Comparison of ENCODE assay signal across 9 cellular contexts in the genomic region with DNA sequence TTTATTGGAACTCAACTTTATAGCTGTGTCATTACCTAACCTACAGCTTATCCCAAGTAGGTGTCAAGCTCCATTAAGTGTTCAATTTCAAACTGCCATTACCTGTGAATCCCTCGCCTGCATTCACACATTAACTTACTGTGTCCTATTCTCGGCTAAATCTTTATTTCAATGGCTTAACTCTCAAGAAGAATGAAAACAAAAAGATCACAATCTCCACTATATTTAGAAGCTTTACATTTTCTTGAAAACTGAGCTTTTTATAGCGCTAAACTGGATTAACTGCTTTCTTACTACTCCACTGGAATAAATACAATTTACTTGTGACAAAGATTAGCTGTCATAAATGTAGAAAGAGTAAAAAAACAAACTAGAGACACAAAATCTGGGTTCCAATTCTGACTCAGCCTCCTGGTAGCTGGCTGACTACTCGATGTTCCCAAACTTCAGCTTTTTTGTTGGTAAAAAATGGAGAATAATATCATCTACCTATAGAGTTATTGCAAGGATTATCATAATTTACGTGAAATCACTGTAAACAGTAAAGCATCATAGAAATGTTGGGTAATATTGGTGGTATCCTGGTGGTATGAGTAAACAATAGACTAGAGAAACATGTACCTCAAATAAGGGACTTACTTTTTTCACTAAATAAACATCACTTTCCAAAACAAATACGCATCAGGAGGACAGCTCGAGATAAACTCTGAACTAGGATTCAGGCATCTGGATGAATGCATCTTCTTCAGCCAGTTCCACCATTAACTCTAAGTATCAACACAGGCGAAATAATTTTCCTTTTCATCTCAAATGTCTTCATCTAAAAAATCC. TPM values are rescaled to one million over a fixed set of nuclear protein-coding genes. Genes with fewer than 3 reads are reported as not detected.
DNase-seq lines count a peak whose midpoint lies in the region; ATAC-seq and TF ChIP-seq lines count a peak whose summit lies in the region.
"Had no signal": no experiment of that assay in that cellular context is flagged by ENCODE, and none has a peak within 500 bp of the region (broad histone marks: within the 10 kb centered on the region; RNA-seq: fewer than 3 reads in every experiment).

No MANE protein-coding gene starts in this region.

- peaks cover 0 to 13% of the 10 kb centered on the region in 2 donors for H3K36me3 Mint-ChIP-seq in CD4-positive, alpha-beta memory T cell
- H3K36me3 Mint-ChIP-seq in neural crest cell (ENCODE audit: low read depth): no peaks in the 10 kb centered on the region

- no peaks in the 10 kb centered on the region for H3K27me3 Mint-ChIP-seq in CD4-positive, alpha-beta memory T cell
- no peaks in the 10 kb centered on the region for H3K27me3 Mint-ChIP-seq in neural crest cell (ENCODE audit: low read depth)

- H3K27ac ChIP-seq in CD4-positive, alpha-beta memory T cell (ENCODE audit: low read depth, low read length): no peak overlapping the region
- H3K27ac ChIP-seq in MM.1S (ENCODE audit: low read length) (no peak overlapping the region), dorsolateral prefrontal cortex (peak overlapping the region in 19 of 59 donors; percentile 1 to 95 (median 84))

- H3K4me1 Mint-ChIP-seq in CD4-positive, alpha-beta memory T cell: peaks cover 20 to 55% (median 38%) of the 10 kb centered on the region in 4 donors
- H3K4me1 Mint-ChIP-seq in neural crest cell: peaks cover 25% of the 10 kb centered on the region

- POLR2A ChIA-PET in CD4-positive, alpha-beta memory T cell (lab: Charles Lee; ENCODE audit: partially characterized antibody): interaction anchor here (1.9 to 3.1 kb wide), 2 partner anchors 19 to 21 kb away, joined by 4 to 12 read pairs; partner anchors contain the start of gene BRMS1L

- no peaks in the 10 kb centered on the region for H4K20me1 ChIP-seq in MM.1S (ENCODE audit: insufficient read depth, low read length)

- H3K9me3 Mint-ChIP-seq in CD4-positive, alpha-beta memory T cell: no peaks in the 10 kb centered on the region
- peaks cover under 1% of the 10 kb centered on the region for H3K9me3 Mint-ChIP-seq in neural crest cell

- TF ChIP-seq CTCF in MM.1S (IDR thresholded peaks at IDR 0.05; ENCODE audit: low read length): no peak
- TF ChIP-seq CTCF in dorsolateral prefrontal cortex (IDR thresholded peaks at IDR 0.05 in 54 of 56, conservative IDR thresholded peaks at IDR 0.05 in 2 of 56; ENCODE audit: low read depth in 1 of 56, partially characterized antibody in 56 of 56): no peak
- no peak for TF ChIP-seq CTCF in neural crest cell (conservative IDR thresholded peaks at IDR 0.05)

- peak overlapping the region; percentile 37 to 98 (median 84) for H3K27ac Mint-ChIP-seq in CD4-positive, alpha-beta memory T cell
- no peak overlapping the region for H3K27ac Mint-ChIP-seq in neural crest cell (ENCODE audit: unreplicated experiment)

- H3K36me3 ChIP-seq in CD4-positive, alpha-beta memory T cell (ENCODE audit: insufficient read depth, low read length): no peaks in the 10 kb centered on the region
- no peaks in the 10 kb centered on the region for H3K36me3 ChIP-seq in MM.1S (replicated peaks; ENCODE audit: insufficient read depth, low read length)

- peaks cover 12% of the 10 kb centered on the region for H3F3A ChIP-seq in MM.1S (ENCODE audit: insufficient read depth, low read length)

- H3K27me3 ChIP-seq in CD4-positive, alpha-beta memory T cell (ENCODE audit: insufficient read depth, low read length): no peaks in the 10 kb centered on the region
- H3K27me3 ChIP-seq in MM.1S (replicated peaks; ENCODE audit: insufficient read depth, low read length) (no peaks in the 10 kb centered on the region), dorsolateral prefrontal cortex (no peaks in the 10 kb centered on the region)

- peaks cover 23% of the 10 kb centered on the region for H3K4me1 ChIP-seq in CD4-positive, alpha-beta memory T cell (ENCODE audit: insufficient read depth, low read length)
- no peaks in the 10 kb centered on the region for H3K4me1 ChIP-seq in MM.1S (ENCODE audit: low read length)

- CTCF ChIA-PET in CD4-positive, alpha-beta memory T cell (lab: Charles Lee; ENCODE audit: partially characterized antibody): interaction anchor here (0.8 to 3.3 kb wide), 6 partner anchors 9 to 20 kb away, joined by 3 to 26 read pairs (median 7); partner anchors contain the start of gene BRMS1L

- H3K9me2 ChIP-seq in MM.1S (replicated peaks; ENCODE audit: insufficient read depth, low read length): no peaks in the 10 kb centered on the region

- peaks cover 16% of the 10 kb centered on the region for H3K79me2 ChIP-seq in MM.1S (ENCODE audit: low read length)

- H3K4me3 Mint-ChIP-seq in CD4-positive, alpha-beta memory T cell: peak overlapping the region; percentile 72 to 99 (median 96)
- H3K4me3 Mint-ChIP-seq in neural crest cell: peak overlapping the region; percentile 98

- H3K4me2 ChIP-seq in MM.1S (ENCODE audit: low read depth, low read length): peak overlapping the region; percentile 41

- ATAC-seq in HG03469 (IDR thresholded peaks at IDR 0.05; ENCODE audit: unreplicated experiment): no peak

- intact Hi-C loops in CD4-positive, alpha-beta memory T cell (cut with micrococcal nuclease): loop anchor here (5.0 kb wide), 3 partner anchors 35 to 685 kb away; partner anchors contain the start of genes PPP2R3C, PRORP and PSMA6
- intact Hi-C loops in dorsolateral prefrontal cortex (cut with DNase I): loop anchor here in 1 of 2 donors (10.0 kb wide), 1 partner anchor 53 kb away; no protein-coding TSS in a partner anchor

- no peaks in the 10 kb centered on the region for H3K9me3 ChIP-seq in CD4-positive, alpha-beta memory T cell (ENCODE audit: control insufficient read depth in 1 of 2, low read length in 2 of 2)
- no peaks in the 10 kb centered on the region for H3K9me3 ChIP-seq in MM.1S (replicated peaks; ENCODE audit: insufficient read depth, low read length)

- H2AFZ ChIP-seq in MM.1S (ENCODE audit: low read length): no peak overlapping the region

- H3K9ac ChIP-seq in MM.1S (ENCODE audit: low read length): no peak overlapping the region

- H3K4me3 ChIP-seq in CD4-positive, alpha-beta memory T cell (ENCODE audit: low read length in 2 of 2): no peak overlapping the region
- H3K4me3 ChIP-seq in MM.1S (ENCODE audit: low read length) (peak overlapping the region; percentile 22; the same call in 1 of the 2 replicates), dorsolateral prefrontal cortex (peak overlapping the region; percentile 60 to 93 (median 83))

- DNase-seq in CD4-positive, alpha-beta memory T cell: no peak
- DNase-seq in MM.1S (no peak), dorsolateral prefrontal cortex (no peak), neural crest cell (ENCODE audit: low read depth, low spot score) (no peak), dermis blood vessel endothelial cell (no peak)
- no peak for DNase-seq in stimulated activated CD4-positive, alpha-beta T cell treated with anti-CD3 and anti-CD28 coated beads, Interleukin-12 subunit alpha, Interleukin-12 subunit beta, amount 100 ng/mL, for 4 hours
- no peak for DNase-seq in activated effector memory CD4-positive, alpha-beta T cell treated with Interleukin-2 at 50 U/mL for 16 hours
- DNase-seq: occipital lobe had no signal

RNA-seq across cellular contexts. Expression of gene RALGAPA1, which starts 1.7 kb away (rescaled TPM):
- 10 to 100 TPM; 64.7 to 66.0 TPM for total RNA-seq in CD4-positive, alpha-beta memory T cell
- 10 to 100 TPM; 15.1 to 21.1 TPM for polyA plus RNA-seq in CD4-positive, alpha-beta memory T cell
- total RNA-seq in dorsolateral prefrontal cortex (100 to 1,000 TPM; 121 to 188 (median 151) TPM), neural crest cell (42.0 and 46.0 TPM in 2 replicates), dermis blood vessel endothelial cell (24.6 and 44.1 TPM in 2 replicates)

RNA-seq across cellular contexts. Expression of gene BRMS1L, which starts 18.8 kb away (rescaled TPM):
- total RNA-seq in CD4-positive, alpha-beta memory T cell: 1 to 10 TPM; 5.3 to 9.7 TPM
- 1 to 10 TPM; 3.1 to 5.9 TPM for polyA plus RNA-seq in CD4-positive, alpha-beta memory T cell
- 10 to 100 TPM; 12.3 to 33.5 (median 21.4) TPM for total RNA-seq in dorsolateral prefrontal cortex
- total RNA-seq in neural crest cell: 12.4 and 14.5 TPM in 2 replicates
- 2.9 and 10.8 TPM in 2 replicates for total RNA-seq in dermis blood vessel endothelial cell

Comparison
In these comparisons a context has a peak if more than half of its experiments do, and no peak if none do; other contexts are left out.
1. H3K4me3 ChIP-seq: peak in MM.1S (single experiment) and dorsolateral prefrontal cortex (59 of 59); none in CD4-positive, alpha-beta memory T cell (0 of 2).